25 cellular contexts compared by ENCODE assay signal in the genomic region with DNA sequence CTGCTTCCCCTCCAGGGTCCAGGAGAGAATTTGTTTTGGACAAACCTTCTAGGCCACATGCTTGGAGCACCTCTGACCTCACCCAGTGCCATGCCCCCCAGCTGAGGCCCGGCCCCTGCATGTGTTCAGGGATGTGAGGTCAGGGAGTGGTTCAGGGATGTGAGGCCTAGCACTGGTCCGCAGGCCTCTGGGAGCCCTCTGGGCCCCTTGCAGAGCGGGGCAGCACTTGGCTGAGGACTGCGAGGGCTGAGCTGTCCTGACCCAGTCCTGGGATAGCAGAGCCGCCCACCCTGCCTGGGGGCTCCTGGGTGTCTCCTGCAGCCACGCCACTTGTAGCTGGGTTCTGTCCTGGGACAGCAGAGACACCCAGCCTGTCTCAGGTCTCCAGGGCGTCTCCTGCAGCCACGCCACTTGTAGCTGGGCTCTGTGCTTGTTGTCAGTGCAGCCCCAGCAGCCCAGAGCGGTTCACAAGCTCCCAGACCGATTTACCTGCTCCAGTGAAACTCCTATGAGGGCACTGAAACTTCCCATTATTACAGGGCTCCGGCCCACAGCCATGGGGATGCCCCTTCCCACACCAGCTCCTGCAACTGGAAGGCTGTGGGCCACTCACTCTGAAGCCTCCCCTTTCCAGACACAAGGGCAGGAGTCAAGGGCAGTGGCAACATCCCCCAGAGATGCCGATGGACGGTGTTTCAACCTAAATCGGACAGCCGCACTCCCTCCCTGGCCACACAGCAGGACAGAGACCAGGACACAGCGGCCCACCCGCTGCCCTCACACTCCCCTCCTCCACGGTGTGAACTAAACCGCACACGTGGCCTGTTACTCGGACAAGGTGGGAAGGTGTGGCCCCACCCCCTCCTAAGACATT. TPM values are rescaled to one million over a fixed set of nuclear protein-coding genes. Genes with fewer than 3 reads are reported as not detected.
DNase-seq lines count a peak whose midpoint lies in the region; ATAC-seq, FAIRE-seq and TF ChIP-seq lines count a peak whose summit lies in the region.
"Had no signal": no experiment of that assay in that cellular context is flagged by ENCODE, and none has a peak within 500 bp of the region (broad histone marks: within the 10 kb centered on the region; RNA-seq: fewer than 3 reads in every experiment).

No MANE protein-coding gene starts in this region.

- H4K20me1 ChIP-seq in BLaER1 treated with 17β-estradiol and CSF1 and Interleukin-3, amounts not matched to agents 10 nM and 100 nM: peaks cover 0 to 52% (median 0%) of the 10 kb centered on the region in 11 experiments; a peak in 7 of 22 replicates
- H4K20me1 ChIP-seq in OCI-LY1 (ENCODE audit: insufficient read depth, low read length) (no peaks in the 10 kb centered on the region), HepG2 (ENCODE audit: insufficient read depth, low read length) (no peaks in the 10 kb centered on the region)

- H3K9me3 ChIP-seq in BLaER1 treated with 17β-estradiol and CSF1 and Interleukin-3, amounts not matched to agents 10 nM and 100 nM (replicated peaks in 1 of 11): no peaks in the 10 kb centered on the region
- H3K9me3 ChIP-seq in OCI-LY1 (ENCODE audit: low read length) (no peaks in the 10 kb centered on the region), HepG2 (ENCODE audit: low read length) (no peaks in the 10 kb centered on the region)
- H3K9me3 ChIP-seq: colonic mucosa, esophagus muscularis mucosa, left lung, psoas muscle, uterus had no signal

- no peaks in the 10 kb centered on the region for H3K36me3 ChIP-seq in BLaER1 treated with 17β-estradiol and CSF1 and Interleukin-3, amounts not matched to agents 10 nM and 100 nM
- H3K36me3 ChIP-seq in OCI-LY1 (ENCODE audit: insufficient read depth, low read length) (no peaks in the 10 kb centered on the region), HepG2 (replicated peaks in 1 of 2; ENCODE audit: control insufficient read depth in 1 of 2, insufficient read depth in 2 of 2, low read length in 2 of 2) (no peaks in the 10 kb centered on the region)
- H3K36me3 ChIP-seq: colonic mucosa, esophagus muscularis mucosa, left lung, uterus had no signal

- TF ChIP-seq EP300 in HepG2 (IDR thresholded peaks at IDR 0.05; ENCODE audit: low read depth in 2 of 2, low read length in 2 of 2): no peak
- TF ChIP-seq EP300 in HepG2 (CRISPR knock-in tag; IDR thresholded peaks at IDR 0.05; ENCODE audit: borderline replicate concordance): no peak

- CTCF ChIA-PET in HepG2 (lab: Yijun Ruan, JAX; ENCODE audit: low intra/inter-chr PET ratio, low total read pairs): no interaction called here

- H3K4me1 ChIP-seq in BLaER1 treated with 17β-estradiol and CSF1 and Interleukin-3, amounts not matched to agents 10 nM and 100 nM: peaks cover 6 to 61% (median 40%) of the 10 kb centered on the region in 10 experiments
- H3K4me1 ChIP-seq in OCI-LY1 (ENCODE audit: insufficient read depth, low read length, severe bottlenecking) (peaks cover 15% of the 10 kb centered on the region), HepG2 (ENCODE audit: insufficient read depth, low read length) (peaks cover 49% of the 10 kb centered on the region)
- H3K4me1 ChIP-seq: colonic mucosa, left lung, psoas muscle, uterus had no signal

- peak overlapping the region; percentile 52 to 84 (median 71) for H3K4me2 ChIP-seq in BLaER1 treated with 17β-estradiol and CSF1 and Interleukin-3, amounts not matched to agents 10 nM and 100 nM
- H3K4me2 ChIP-seq in OCI-LY1 (ENCODE audit: low read length) (peak overlapping the region; percentile 38; the same call in 1 of the 2 replicates), HepG2 (ENCODE audit: low read depth, low read length) (peak overlapping the region; percentile 74)

- H3K4me1 Mint-ChIP-seq in progenitor cell of endocrine pancreas (ENCODE audit: low read depth): peaks cover 10% of the 10 kb centered on the region
- H3K4me1 Mint-ChIP-seq in stimulated activated effector memory CD8-positive, alpha-beta T cell treated with anti-CD3 and anti-CD28 coated beads, Interleukin-12 subunit alpha, Interleukin-12 subunit beta, amount 100 ng/mL, for 72 hours: peaks cover 24% of the 10 kb centered on the region

- no peak for TF ChIP-seq POLR2A in HepG2 (IDR thresholded peaks at IDR 0.05; ENCODE audit: insufficient read depth in 1 of 2, low read depth in 2 of 2, low read length in 2 of 2)

- no peaks in the 10 kb centered on the region for H3K9me3 Mint-ChIP-seq in progenitor cell of endocrine pancreas (ENCODE audit: low read depth)
- H3K9me3 Mint-ChIP-seq in stimulated activated effector memory CD8-positive, alpha-beta T cell treated with anti-CD3 and anti-CD28 coated beads, Interleukin-12 subunit alpha, Interleukin-12 subunit beta, amount 100 ng/mL, for 72 hours: no peaks in the 10 kb centered on the region
- H3K9me3 Mint-ChIP-seq: WTC11 had no signal

- POLR2A ChIA-PET in HepG2 (lab: Yijun Ruan, JAX): no interaction called here

- BruUV-seq in HepG2 (replicated peaks; lab: Mats Ljungman, UMichigan): no TSS peak

- FAIRE-seq in HepG2 (lab: Jason Lieb, UNC): no peak
- FAIRE-seq: bronchial epithelial cell had no signal

- no peak overlapping the region for H3K4me3 ChIP-seq in BLaER1 treated with 17β-estradiol and CSF1 and Interleukin-3, amounts not matched to agents 10 nM and 100 nM
- H3K4me3 ChIP-seq in OCI-LY1 (ENCODE audit: low read depth, low read length, poor library complexity, severe bottlenecking) (no peak overlapping the region), HepG2 (replicated peaks in 1 of 3; ENCODE audit: insufficient read depth in 1 of 3, low read depth in 2 of 3, low read length in 3 of 3) (peak overlapping the region; percentile 5 to 54 (median 22); a peak in 4 of 6 replicates)
- H3K4me3 ChIP-seq: colonic mucosa, esophagus muscularis mucosa, left lung, psoas muscle, uterus had no signal

- H3K27me3 ChIP-seq in BLaER1 treated with 17β-estradiol and CSF1 and Interleukin-3, amounts not matched to agents 10 nM and 100 nM: peaks cover 0 to 35% (median 0%) of the 10 kb centered on the region in 11 experiments; a peak in 5 of 22 replicates
- H3K27me3 ChIP-seq in OCI-LY1 (ENCODE audit: insufficient read depth, low read length) (no peaks in the 10 kb centered on the region; the same call in 1 of the 2 replicates), HepG2 (ENCODE audit: control insufficient read depth in 1 of 2, insufficient read depth in 2 of 2, low read length in 2 of 2) (peaks cover 10 to 42% of the 10 kb centered on the region in 2 experiments)
- H3K27me3 ChIP-seq: colonic mucosa, uterus had no signal

- H3K36me3 Mint-ChIP-seq in progenitor cell of endocrine pancreas (ENCODE audit: insufficient read depth): no peaks in the 10 kb centered on the region
- H3K36me3 Mint-ChIP-seq in stimulated activated effector memory CD8-positive, alpha-beta T cell treated with anti-CD3 and anti-CD28 coated beads, Interleukin-12 subunit alpha, Interleukin-12 subunit beta, amount 100 ng/mL, for 72 hours: no peaks in the 10 kb centered on the region
- H3K36me3 Mint-ChIP-seq: WTC11 had no signal

- DNase-seq in HepG2 (ENCODE audit: low spot score): no peak
- DNase-seq in progenitor cell of endocrine pancreas (ENCODE audit: low spot score, unreplicated experiment): no peak
- DNase-seq in NCI-H1436 treated with DMSO at 0.1 percent for 48 hours (lab: John Stamatoyannopoulos, UW): no peak
- DNase-seq in stimulated activated effector memory CD8-positive, alpha-beta T cell treated with anti-CD3 and anti-CD28 coated beads, Interleukin-12 subunit alpha, Interleukin-12 subunit beta, amount 100 ng/mL, for 72 hours (ENCODE audit: low spot score in 2 of 2): no peak
- no peak for DNase-seq in KBM-7
- DNase-seq: activated naive CD4-positive, alpha-beta T cell; amniotic stem cell; colonic mucosa; foreskin melanocyte; NCI-H2081 treated with DMSO at 0.1 percent for 48 hours; NCI-H345; NCI-H82; nephron progenitor cell; SHP77 treated with DMSO at 0.1 percent for 48 hours; stimulated activated CD4-positive, alpha-beta T cell treated with anti-CD3 and anti-CD28 coated beads, Interleukin-1b, Interleukin-23, amount 100 ng/mL, for 48 hours; SW 1271; T1000; uterus had no signal

- H3K4me3 Mint-ChIP-seq in progenitor cell of endocrine pancreas (ENCODE audit: low read depth): no peak overlapping the region
- H3K4me3 Mint-ChIP-seq in stimulated activated effector memory CD8-positive, alpha-beta T cell treated with anti-CD3 and anti-CD28 coated beads, Interleukin-12 subunit alpha, Interleukin-12 subunit beta, amount 100 ng/mL, for 72 hours: no peak overlapping the region
- H3K4me3 Mint-ChIP-seq: nephron progenitor cell, WTC11 had no signal

- peak; percentile 60 for ATAC-seq in HepG2
- no peak for ATAC-seq in stimulated activated effector memory CD8-positive, alpha-beta T cell treated with anti-CD3 and anti-CD28 coated beads, Interleukin-12 subunit alpha, Interleukin-12 subunit beta, amount 100 ng/mL, for 72 hours
- ATAC-seq: left lung, psoas muscle, WTC11 had no signal

- intact Hi-C loops in HepG2 (cut with micrococcal nuclease; ENCODE audit: unreplicated experiment): no loop called here

- H2AFZ ChIP-seq in OCI-LY1 (ENCODE audit: low read length) (no peak overlapping the region), HepG2 (ENCODE audit: low read length) (no peak overlapping the region)

- H3K27ac Mint-ChIP-seq in progenitor cell of endocrine pancreas: peak overlapping the region; percentile 9
- no peak overlapping the region for H3K27ac Mint-ChIP-seq in stimulated activated effector memory CD8-positive, alpha-beta T cell treated with anti-CD3 and anti-CD28 coated beads, Interleukin-12 subunit alpha, Interleukin-12 subunit beta, amount 100 ng/mL, for 72 hours
- H3K27ac Mint-ChIP-seq: nephron progenitor cell, WTC11 had no signal

- no peak for TF ChIP-seq RAD21 in HepG2 (CRISPR knock-in tag; IDR thresholded peaks at IDR 0.05)

- no peaks in the 10 kb centered on the region for H3F3A ChIP-seq in OCI-LY1 (ENCODE audit: insufficient read depth, low read length)

- H3K79me2 ChIP-seq in OCI-LY1 (ENCODE audit: insufficient read depth, low read length) (no peaks in the 10 kb centered on the region), HepG2 (ENCODE audit: insufficient read depth, low read length) (no peaks in the 10 kb centered on the region)

- no peaks in the 10 kb centered on the region for H3K9me2 ChIP-seq in OCI-LY1 (ENCODE audit: low read depth, low read length)

- H3K9ac ChIP-seq in BLaER1 treated with 17β-estradiol and CSF1 and Interleukin-3, amounts not matched to agents 10 nM and 100 nM: peak overlapping the region in 2 of 11 experiments; percentile 0 to 24; a peak in 1 of 22 replicates
- H3K9ac ChIP-seq in OCI-LY1 (ENCODE audit: low read length) (no peak overlapping the region), HepG2 (ENCODE audit: insufficient read depth, low read depth, low read length) (peak overlapping the region; percentile 9; the same call in 1 of the 2 replicates)

- WGBS in HepG2 (ENCODE audit: low lambda C conversion rate): 40% methylated on average over 1 of the region's 21 CpGs

- in situ Hi-C loops in HepG2 (cut with HindIII; ENCODE audit: extremely low pct_ligation_motif_present, low pct_unique_long_range_greater_than_20kb) (no loop called here), KBM-7 (cut with MboI; ENCODE audit: low pct_unique_long_range_greater_than_20kb, low sequenced_read_pairs) (no loop called here)

- peaks cover 17% of the 10 kb centered on the region for H3K27me3 Mint-ChIP-seq in progenitor cell of endocrine pancreas

- peak overlapping the region in 1 of 11 experiments; percentile 10; a peak in 1 of 22 replicates for H3K27ac ChIP-seq in BLaER1 treated with 17β-estradiol and CSF1 and Interleukin-3, amounts not matched to agents 10 nM and 100 nM
- no peak overlapping the region for H3K27ac ChIP-seq in OCI-LY1 (ENCODE audit: low read depth, low read length, poor library complexity, severe bottlenecking)
- H3K27ac ChIP-seq in HepG2 (ENCODE audit: extremely low read length, insufficient read depth, low read length): no peak overlapping the region
- H3K27ac ChIP-seq: colonic mucosa, esophagus muscularis mucosa, left lung, psoas muscle, uterus had no signal

- TF ChIP-seq CTCF in OCI-LY1 (IDR thresholded peaks at IDR 0.05; ENCODE audit: low read length) (no peak), HepG2 (CRISPR knock-in tag; IDR thresholded peaks at IDR 0.05) (no peak), progenitor cell of endocrine pancreas (IDR thresholded peaks at IDR 0.05; ENCODE audit: unreplicated experiment) (no peak)

RNA-seq across cellular contexts. Expression of a gene that starts 5.4 kb away (rescaled TPM):
- 8.1 and 9.4 TPM in 2 replicates for total RNA-seq in HepG2 (2016; rRNA removed; fragmentation: Illumina TruSeq; extraction: Trizol)
- 11.3 and 14.4 TPM in 2 replicates for total RNA-seq in HepG2 (2016; cell fraction: cytosol; rRNA removed; fragmentation: Illumina TruSeq; extraction: Trizol; ENCODE audit: low read depth)
- 6.5 and 9.1 TPM in 2 replicates for total RNA-seq in HepG2 (2016; cell fraction: insoluble cytoplasmic fraction; rRNA removed; fragmentation: Illumina TruSeq; extraction: Trizol)
- total RNA-seq in HepG2 (2016; cell fraction: membrane; rRNA removed; fragmentation: Illumina TruSeq; extraction: Trizol): 6.6 and 7.9 TPM in 2 replicates
- 11.4 and 12.2 TPM in 2 replicates for total RNA-seq in HepG2 (2016; cell fraction: nucleus; rRNA removed; fragmentation: Illumina TruSeq; extraction: Trizol)
- polyA plus RNA-seq in HepG2 (2011; rRNA removed): 3.4 and 4.4 TPM in 2 replicates
- polyA plus RNA-seq in HepG2 (2011; cell fraction: cytosol; rRNA removed): 1.9 and 3.9 TPM in 2 replicates
- polyA plus RNA-seq in HepG2 (2011; cell fraction: nucleus; rRNA removed): 8.5 and 11.6 TPM in 2 replicates
- 1.8 and 3.2 TPM in 2 replicates for polyA plus RNA-seq in HepG2 (2012)
- polyA plus RNA-seq in HepG2 (2016; cell fraction: cytosol; fragmentation: Illumina TruSeq; extraction: Trizol; ENCODE audit: low read depth): 0.64 and 0.84 TPM in 2 replicates
- polyA plus RNA-seq in HepG2 (2016; cell fraction: insoluble cytoplasmic fraction; fragmentation: Illumina TruSeq; extraction: Trizol; ENCODE audit: low read depth): 6.3 and 7.6 TPM in 2 replicates
- polyA plus RNA-seq in HepG2 (2016; cell fraction: membrane; fragmentation: Illumina TruSeq; extraction: Trizol; ENCODE audit: low read depth): 1.9 and 2.0 TPM in 2 replicates
- polyA plus RNA-seq in HepG2 (2016; cell fraction: nucleus; fragmentation: Illumina TruSeq; extraction: Trizol; ENCODE audit: insufficient read depth, low read depth): 17.4 and 20.5 TPM in 2 replicates
- polyA minus RNA-seq in HepG2 (2011; rRNA and poly(A)+ RNA removed; ENCODE audit: low replicate concordance): 15.4 and 136 TPM in 2 replicates
- polyA minus RNA-seq in HepG2 (2011; cell fraction: cytosol; rRNA and poly(A)+ RNA removed): 3.4 and 4.0 TPM in 2 replicates
- polyA minus RNA-seq in HepG2 (2011; cell fraction: nucleus; rRNA and poly(A)+ RNA removed): 13.1 and 17.0 TPM in 2 replicates
- total RNA-seq in progenitor cell of endocrine pancreas: 24.8 and 26.9 TPM in 2 replicates

Comparison
In these comparisons a context has a peak if more than half of its experiments do, and no peak if none do; other contexts are left out.
1. H3K4me3 ChIP-seq: peak in HepG2 (3 of 3); none in BLaER1 treated with 17β-estradiol and CSF1 and Interleukin-3, amounts not matched to agents 10 nM and 100 nM (0 of 10) and OCI-LY1 (single experiment).
2. Peak in every context shown above with its lines, with median percentiles within 50 percentile points of each other: H3K4me2 ChIP-seq.